1 cellular context compared by ENCODE assay signal in genomic region chr4:48255130-48255958, GRCh38.
TF ChIP-seq lines count a peak whose summit lies in the region.

No MANE protein-coding gene starts in this region.

TF ChIP-seq in GM12878, 131 proteins besides CTCF, POLR2A, EP300 and RAD21 (continued from another document):
- TF ChIP-seq ZBTB4 (CRISPR knock-in tag; IDR thresholded peaks at IDR 0.05) (no peak), ZZZ3 (IDR thresholded peaks at IDR 0.05; ENCODE audit: control insufficient read depth, insufficient read length, low read depth) (no peak), HSF1 (IDR thresholded peaks at IDR 0.05; ENCODE audit: low read depth, low read length) (no peak)
TF ChIP-seq in GM12878: peak in this region for 0.
